In genomic region chr11:58525037-58525614, GRCh38 we compare ENCODE assay signal across 1 cellular context.
TF ChIP-seq lines count a peak whose summit lies in the region.

No MANE protein-coding gene starts in this region.

TF ChIP-seq in GM12878, 131 proteins besides CTCF, POLR2A, EP300 and RAD21 (continued from another document and continues in another):
- TF ChIP-seq PBX3 (IDR thresholded peaks at IDR 0.05; ENCODE audit: insufficient replicate concordance, low read depth, low read length): no peak
- no peak for TF ChIP-seq YY1 (IDR thresholded peaks at IDR 0.05; ENCODE audit: low read depth, low read length)
- TF ChIP-seq NKRF (conservative IDR thresholded peaks at IDR 0.05): no peak
- TF ChIP-seq PKNOX1 (IDR thresholded peaks at IDR 0.05): no peak
- TF ChIP-seq RELB (IDR thresholded peaks at IDR 0.05; ENCODE audit: low read depth): peak; percentile 88; the same call in 1 of the 2 replicates
- 0 out of 2 replicates have a peak, but pooled peaks have one; percentile 4 for TF ChIP-seq POLR2AphosphoS2 (IDR thresholded peaks at IDR 0.05; ENCODE audit: low read depth, low read length)
- no peak for TF ChIP-seq ESRRA (IDR thresholded peaks at IDR 0.05; ENCODE audit: low read length)
- TF ChIP-seq ZBED1 (IDR thresholded peaks at IDR 0.05; ENCODE audit: borderline replicate concordance): peak; percentile 93
- TF ChIP-seq YBX1 (IDR thresholded peaks at IDR 0.05): no peak
- no peak for TF ChIP-seq ZNF384 (IDR thresholded peaks at IDR 0.05; ENCODE audit: borderline replicate concordance, low read depth, low read length)
- TF ChIP-seq BCL3 (IDR thresholded peaks at IDR 0.05; ENCODE audit: borderline replicate concordance, insufficient read depth, low read depth, low read length, poor library complexity, severe bottlenecking): peak; percentile 19
- TF ChIP-seq IRF5 (IDR thresholded peaks at IDR 0.05; ENCODE audit: borderline replicate concordance): no peak
- TF ChIP-seq RFX5 (IDR thresholded peaks at IDR 0.05; ENCODE audit: low read depth, low read length): no peak
- no peak for TF ChIP-seq RB1 (IDR thresholded peaks at IDR 0.05; ENCODE audit: borderline replicate concordance)
- TF ChIP-seq PRDM15 (CRISPR knock-in tag; IDR thresholded peaks at IDR 0.05): no peak
- no peak for TF ChIP-seq SPI1 (IDR thresholded peaks at IDR 0.05; ENCODE audit: borderline replicate concordance, insufficient read depth, low read depth, low read length)
- TF ChIP-seq ATF2 (IDR thresholded peaks at IDR 0.05; ENCODE audit: low read length): peak; percentile 98
- TF ChIP-seq CHD2 (IDR thresholded peaks at IDR 0.05; ENCODE audit: borderline replicate concordance, low read depth, low read length): no peak
- TF ChIP-seq ZNF592 (IDR thresholded peaks at IDR 0.05): peak; percentile 40; the same call in 1 of the 2 replicates
- no peak for TF ChIP-seq REST (IDR thresholded peaks at IDR 0.05; ENCODE audit: low read depth, low read length)
- TF ChIP-seq TCF7 (IDR thresholded peaks at IDR 0.05; ENCODE audit: borderline replicate concordance): no peak; the same call in 1 of the 2 replicates
- no peak for TF ChIP-seq GATAD2B (conservative IDR thresholded peaks at IDR 0.05; ENCODE audit: low read depth)
- peak; percentile 88 for TF ChIP-seq BCL11A (IDR thresholded peaks at IDR 0.05; ENCODE audit: low read depth, low read length)
- no peak for TF ChIP-seq KLF5 (IDR thresholded peaks at IDR 0.05; ENCODE audit: partially characterized antibody)
- peak; percentile 99 for TF ChIP-seq RUNX3 (IDR thresholded peaks at IDR 0.05; ENCODE audit: low read length)
- no peak for TF ChIP-seq NRF1 (conservative IDR thresholded peaks at IDR 0.05; ENCODE audit: low read depth, low read length)
- TF ChIP-seq JUNB (IDR thresholded peaks at IDR 0.05): peak; percentile 99
- TF ChIP-seq POLR2AphosphoS5 (IDR thresholded peaks at IDR 0.05; ENCODE audit: low read length): peak; percentile 42; the same call in 1 of the 2 replicates
- TF ChIP-seq TCF3 (IDR thresholded peaks at IDR 0.05; ENCODE audit: borderline replicate concordance, insufficient read depth, low read depth, low read length): 0 out of 2 replicates have a peak, but pooled peaks have one; percentile 28
- no peak for TF ChIP-seq HDGF (IDR thresholded peaks at IDR 0.05)
